In the genomic region with DNA sequence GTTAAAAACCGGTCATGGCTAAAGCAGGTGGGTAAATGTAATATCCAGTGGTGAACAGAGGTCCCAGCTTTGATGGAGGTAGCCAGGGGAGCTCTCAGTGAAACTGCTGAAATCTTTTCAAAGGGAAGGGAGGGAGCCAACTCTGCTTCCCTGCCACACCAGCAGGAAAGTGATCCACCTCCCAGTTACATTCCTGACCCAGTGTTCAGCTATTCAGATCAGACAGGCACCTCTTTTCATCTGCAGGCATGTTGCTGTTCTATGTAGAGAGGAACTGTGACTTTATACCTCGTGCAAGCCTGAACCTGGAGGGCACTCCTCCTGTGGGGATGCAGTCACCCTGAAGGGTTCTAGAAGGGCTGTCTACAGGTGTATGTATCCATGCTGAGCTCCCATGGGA, we compare ENCODE assay signal across 20 cellular contexts. TPM values are rescaled to one million over a fixed set of nuclear protein-coding genes. Genes with fewer than 3 reads are reported as not detected.
DNase-seq lines count a peak whose midpoint lies in the region; ATAC-seq and TF ChIP-seq lines count a peak whose summit lies in the region.
"Had no signal": no experiment of that assay in that cellular context is flagged by ENCODE, and none has a peak within 500 bp of the region (broad histone marks: within the 10 kb centered on the region; RNA-seq: fewer than 3 reads in every experiment).

No MANE protein-coding gene starts in this region.

- no peaks in the 10 kb centered on the region for H3K36me3 ChIP-seq in mammary epithelial cell (ENCODE audit: insufficient read depth, low read length)
- H3K36me3 ChIP-seq: SJSA1 had no signal

- H3K27ac ChIP-seq in foreskin keratinocyte: no peak overlapping the region
- H3K27ac ChIP-seq in mammary epithelial cell (ENCODE audit: insufficient read depth, low read depth, low read length): no peak overlapping the region
- H3K27ac ChIP-seq: C4-2B, SJSA1 had no signal

- no TSS peak for BruUV-seq in mammary epithelial cell (replicated peaks; lab: Mats Ljungman, UMichigan)

- intact Hi-C loops in Right ventricle myocardium superior (cut with DNase I): no loop called here
- intact Hi-C loops in Right ventricle myocardium inferior (cut with DNase I): loop anchor here (5.0 kb wide), 1 partner anchor 34 kb away; no protein-coding TSS in a partner anchor
- intact Hi-C loops in mammary epithelial cell (cut with micrococcal nuclease): no loop called here

- H3K4me1 Mint-ChIP-seq in stimulated activated memory B cell treated with anti-CD40 and anti-IgM and Interleukin-4, amounts not matched to agents 10 μg/mL and 1 μg/mL and 100 μg/mL, for 72 hours: peaks cover 8% of the 10 kb centered on the region
- H3K4me1 Mint-ChIP-seq: CD8-positive, alpha-beta memory T cell had no signal

- peaks cover 24% of the 10 kb centered on the region for H3K27me3 Mint-ChIP-seq in stimulated activated memory B cell treated with anti-CD40 and anti-IgM and Interleukin-4, amounts not matched to agents 10 μg/mL and 1 μg/mL and 100 μg/mL, for 72 hours

- CTCF ChIA-PET in mammary epithelial cell (lab: Charles Lee; ENCODE audit: low non-redundant PET): no interaction called here

- H3K36me3 Mint-ChIP-seq in stimulated activated memory B cell treated with anti-CD40 and anti-IgM and Interleukin-4, amounts not matched to agents 10 μg/mL and 1 μg/mL and 100 μg/mL, for 72 hours: no peaks in the 10 kb centered on the region
- H3K36me3 Mint-ChIP-seq: CD8-positive, alpha-beta memory T cell had no signal

- H3K27ac Mint-ChIP-seq in stimulated activated memory B cell treated with anti-CD40 and anti-IgM and Interleukin-4, amounts not matched to agents 10 μg/mL and 1 μg/mL and 100 μg/mL, for 72 hours: no peak overlapping the region
- H3K27ac Mint-ChIP-seq: CD8-positive, alpha-beta memory T cell had no signal

- no peak overlapping the region for H3K4me3 Mint-ChIP-seq in stimulated activated memory B cell treated with anti-CD40 and anti-IgM and Interleukin-4, amounts not matched to agents 10 μg/mL and 1 μg/mL and 100 μg/mL, for 72 hours
- H3K4me3 Mint-ChIP-seq: CD8-positive, alpha-beta memory T cell had no signal

- H3K4me2 ChIP-seq in mammary epithelial cell (ENCODE audit: insufficient read depth, low read depth, low read length): no peak overlapping the region

- 55% methylated on average over 2 of the region's 2 CpGs for WGBS in mammary epithelial cell (ENCODE audit: low coverage, missing lambda C conversion rate)

- peaks cover 6% of the 10 kb centered on the region for H3K9me3 Mint-ChIP-seq in stimulated activated memory B cell treated with anti-CD40 and anti-IgM and Interleukin-4, amounts not matched to agents 10 μg/mL and 1 μg/mL and 100 μg/mL, for 72 hours

- H2AFZ ChIP-seq in mammary epithelial cell (ENCODE audit: low read depth, low read length): no peak overlapping the region

- no peaks in the 10 kb centered on the region for H3K79me2 ChIP-seq in mammary epithelial cell (ENCODE audit: insufficient read depth, low read length)

- no peak for DNase-seq in Right ventricle myocardium superior
- DNase-seq in Right ventricle myocardium inferior (ENCODE audit: missing footprints): no peak
- peak; percentile 33 for DNase-seq in NCI-H226
- peak; percentile 38 to 73 for DNase-seq in foreskin keratinocyte
- no peak for DNase-seq in mammary epithelial cell
- DNase-seq in GM13977 (ENCODE audit: low spot score): no peak
- DNase-seq: 8988T; AML-193; CD8-positive, alpha-beta memory T cell; DMS53; Kasumi-1; NCI-H1417 treated with DMSO at 0.1 percent for 48 hours; NCI-H187 treated with DMSO at 0.1 percent for 48 hours; NCI-H2227 treated with DMSO at 0.1 percent for 48 hours; NCI-H524; NCI-H774; NK-92 treated with Interleukin-12 subunit alpha and Interleukin-12 subunit beta, amount 100 ng/mL, for 24 hours had no signal

- in situ Hi-C loops in mammary epithelial cell (cut with MboI; ENCODE audit: low sequenced_read_pairs in 2 of 2): no loop called here
- in situ Hi-C loops in GM13977 (cut with MboI; ENCODE audit: low pct_unique_long_range_greater_than_20kb, low sequenced_read_pairs, unreplicated experiment): no loop called here

- H3K27me3 ChIP-seq in foreskin keratinocyte (peaks cover 3% of the 10 kb centered on the region), mammary epithelial cell (ENCODE audit: insufficient read depth, low read length) (no peaks in the 10 kb centered on the region)
- H3K27me3 ChIP-seq: SJSA1 had no signal

- H3K9ac ChIP-seq in mammary epithelial cell (ENCODE audit: insufficient read depth, low read length): no peak overlapping the region

- ATAC-seq in Right ventricle myocardium superior (ENCODE audit: poor library complexity) (peak; percentile 23), Right ventricle myocardium inferior (no peak), foreskin keratinocyte (peak; percentile 26)
- ATAC-seq in stimulated activated memory B cell treated with anti-CD40 and anti-IgM and Interleukin-4, amounts not matched to agents 10 μg/mL and 1 μg/mL and 100 μg/mL, for 72 hours: no peak

- TF ChIP-seq CTCF in foreskin keratinocyte (conservative IDR thresholded peaks at IDR 0.05) (no peak), mammary epithelial cell (conservative IDR thresholded peaks at IDR 0.05 in 1 of 2, IDR thresholded peaks at IDR 0.05 in 1 of 2; ENCODE audit: extremely low read depth in 1 of 2, insufficient read depth in 1 of 2, low read depth in 1 of 2, low read length in 2 of 2) (no peak), GM13977 (IDR thresholded peaks at IDR 0.05; ENCODE audit: extremely low read depth, insufficient read depth, missing control alignments) (no peak)

- dilution Hi-C loops in mammary epithelial cell (cut with HindIII; ENCODE audit: low sequenced_read_pairs): no loop called here

- H3K4me1 ChIP-seq in foreskin keratinocyte: peaks cover 7% of the 10 kb centered on the region
- H3K4me1 ChIP-seq in mammary epithelial cell (ENCODE audit: insufficient read depth, low read length): peaks cover 3% of the 10 kb centered on the region

- H4K20me1 ChIP-seq in mammary epithelial cell (ENCODE audit: insufficient read depth, low read length): no peaks in the 10 kb centered on the region

- no peak overlapping the region for H3K4me3 ChIP-seq in mammary epithelial cell (replicated peaks in 1 of 3; ENCODE audit: insufficient read depth in 1 of 3, low read depth in 2 of 3, low read length in 3 of 3)
- H3K4me3 ChIP-seq: SJSA1 had no signal

- H3K9me3 ChIP-seq in mammary epithelial cell (replicated peaks; ENCODE audit: insufficient read depth, low read length): no peaks in the 10 kb centered on the region

RNA-seq across cellular contexts. Expression of a gene that starts 37.6 kb away (rescaled TPM):
- 19.9 TPM for total RNA-seq in Right ventricle myocardium superior
- 19.9 TPM for total RNA-seq in Right ventricle myocardium inferior
- total RNA-seq in foreskin keratinocyte: 0.07 and 0.10 TPM in 2 replicates
- not detected in 2 replicates for polyA plus RNA-seq in foreskin keratinocyte
- total RNA-seq in mammary epithelial cell: under 1 TPM in 1 of 2 donors, not detected in 1; 0.67 TPM
- polyA plus RNA-seq in mammary epithelial cell: 0.02 TPM
- not detected for polyA minus RNA-seq in mammary epithelial cell
- total RNA-seq: CD8-positive, alpha-beta memory T cell had no signal
- polyA plus RNA-seq: CD8-positive, alpha-beta memory T cell had no signal

Comparison
In these comparisons a context has a peak if more than half of its experiments do, and no peak if none do; other contexts are left out.
1. ATAC-seq: peak in Right ventricle myocardium superior (single experiment) and foreskin keratinocyte (single experiment); none in Right ventricle myocardium inferior (single experiment) and stimulated activated memory B cell treated with anti-CD40 and anti-IgM and Interleukin-4, amounts not matched to agents 10 μg/mL and 1 μg/mL and 100 μg/mL, for 72 hours (single experiment).
2. DNase-seq: peak in NCI-H226 (single experiment) and foreskin keratinocyte (2 of 2); none in Right ventricle myocardium superior (single experiment), Right ventricle myocardium inferior (single experiment), mammary epithelial cell (single experiment) and GM13977 (single experiment).
3. RNA of a gene that starts 37.6 kb away (total RNA-seq): 19.9 TPM in Right ventricle myocardium inferior (single experiment) and 19.9 TPM in Right ventricle myocardium superior (single experiment); 0.67 TPM in mammary epithelial cell and 0.07 to 0.10 TPM in foreskin keratinocyte; every median in the first group is over 10 times any median in the second.